14 cellular contexts compared by ENCODE assay signal in genomic region chr5:96597441-96598020, GRCh38.
DNase-seq lines count a peak whose midpoint lies in the region; ATAC-seq, FAIRE-seq and TF ChIP-seq lines count a peak whose summit lies in the region.
"Had no signal": no experiment of that assay in that cellular context is flagged by ENCODE, and none has a peak within 500 bp of the region (broad histone marks: within the 10 kb centered on the region; RNA-seq: fewer than 3 reads in every experiment).

No MANE protein-coding gene starts in this region.

- no peak overlapping the region for H3K18ac ChIP-seq in mesenchymal stem cell (ENCODE audit: low read depth in 1 of 2, low read length in 2 of 2)

- H2BK120ac ChIP-seq in mesenchymal stem cell (ENCODE audit: low read depth, low read length): no peak overlapping the region

- no peak overlapping the region for H2BK12ac ChIP-seq in mesenchymal stem cell (ENCODE audit: low read length in 2 of 2)

- WGBS in mesenchymal stem cell: 57% methylated on average over 4 of the region's 4 CpGs

- no peaks in the 10 kb centered on the region for H3K79me2 ChIP-seq in astrocyte (ENCODE audit: insufficient read depth, low read length)

- H3K14ac ChIP-seq in mesenchymal stem cell (ENCODE audit: low read length in 2 of 2): no peak overlapping the region

- no peak overlapping the region for H2AFZ ChIP-seq in astrocyte (ENCODE audit: low read depth, low read length)
- H2AFZ ChIP-seq in mesenchymal stem cell (ENCODE audit: low read depth, low read length): no peak overlapping the region

- no peak overlapping the region for H4K91ac ChIP-seq in mesenchymal stem cell (ENCODE audit: low read length)

- CTCF ChIA-PET in activated CD8-positive, alpha-beta memory T cell treated with anti-CD3 and anti-CD28 coated beads, Interleukin-2, amount 10 ng/mL, durations not matched to agents 7 days and 5 days (lab: Charles Lee): interaction anchor here (2.1 kb wide), 1 partner anchor 252 kb away, joined by 9 read pairs; no protein-coding TSS in a partner anchor

- H3K27ac ChIP-seq in astrocyte (ENCODE audit: low read depth, low read length) (no peak overlapping the region), mesenchymal stem cell (ENCODE audit: low read length, poor library complexity, severe bottlenecking) (no peak overlapping the region)
- H3K27ac ChIP-seq: C4-2B, colonic mucosa, psoas muscle, SJCRH30, VCaP had no signal

- no peaks in the 10 kb centered on the region for H4K20me1 ChIP-seq in astrocyte (ENCODE audit: insufficient read depth, low read length)

- no peaks in the 10 kb centered on the region for H3K9me3 Mint-ChIP-seq in activated CD8-positive, alpha-beta memory T cell treated with anti-CD3 and anti-CD28 coated beads, Interleukin-2, amount 10 ng/mL, durations not matched to agents 7 days and 5 days (ENCODE audit: low read depth)
- peaks cover 5% of the 10 kb centered on the region for H3K9me3 Mint-ChIP-seq in astrocyte (ENCODE audit: unreplicated experiment)

- no peak overlapping the region for H2BK15ac ChIP-seq in mesenchymal stem cell (ENCODE audit: low read depth, poor library complexity, severe bottlenecking)

- H3K36me3 Mint-ChIP-seq in activated CD8-positive, alpha-beta memory T cell treated with anti-CD3 and anti-CD28 coated beads, Interleukin-2, amount 10 ng/mL, durations not matched to agents 7 days and 5 days: no peaks in the 10 kb centered on the region
- H3K36me3 Mint-ChIP-seq in astrocyte (ENCODE audit: low read depth, unreplicated experiment): no peaks in the 10 kb centered on the region

- FAIRE-seq in HTR-8/SVneo (lab: Jason Lieb, UNC) (no peak), astrocyte (lab: Jason Lieb, UNC) (peak; percentile 68)

- H3K4me3 ChIP-seq in astrocyte (ENCODE audit: insufficient read depth, low read depth, low read length) (no peak overlapping the region), mesenchymal stem cell (ENCODE audit: insufficient read depth in 1 of 2, low read depth in 1 of 2, low read length in 2 of 2) (no peak overlapping the region), BE2C (ENCODE audit: low read depth, low read length) (no peak overlapping the region)
- H3K4me3 ChIP-seq: colonic mucosa, psoas muscle, SJCRH30 had no signal

- H3K4me1 ChIP-seq in astrocyte (ENCODE audit: insufficient read depth, low read length) (peaks cover 7% of the 10 kb centered on the region), mesenchymal stem cell (ENCODE audit: control insufficient read depth, insufficient read depth, low read depth, low read length) (no peaks in the 10 kb centered on the region), BE2C (no peaks in the 10 kb centered on the region)
- H3K4me1 ChIP-seq: colonic mucosa, psoas muscle, SJCRH30 had no signal

- H3K23ac ChIP-seq in mesenchymal stem cell (ENCODE audit: low read length in 2 of 2): no peak overlapping the region

- peaks cover 38% of the 10 kb centered on the region for H3K27me3 Mint-ChIP-seq in activated CD8-positive, alpha-beta memory T cell treated with anti-CD3 and anti-CD28 coated beads, Interleukin-2, amount 10 ng/mL, durations not matched to agents 7 days and 5 days
- H3K27me3 Mint-ChIP-seq in astrocyte (ENCODE audit: low read depth, unreplicated experiment): no peaks in the 10 kb centered on the region

- H3K79me1 ChIP-seq in mesenchymal stem cell (replicated peaks; ENCODE audit: low read length, poor library complexity, severe bottlenecking): no peaks in the 10 kb centered on the region

- no peak overlapping the region for H3K27ac Mint-ChIP-seq in activated CD8-positive, alpha-beta memory T cell treated with anti-CD3 and anti-CD28 coated beads, Interleukin-2, amount 10 ng/mL, durations not matched to agents 7 days and 5 days
- no peak overlapping the region for H3K27ac Mint-ChIP-seq in astrocyte (ENCODE audit: unreplicated experiment)

- H3K4me1 Mint-ChIP-seq in activated CD8-positive, alpha-beta memory T cell treated with anti-CD3 and anti-CD28 coated beads, Interleukin-2, amount 10 ng/mL, durations not matched to agents 7 days and 5 days: peaks cover 2% of the 10 kb centered on the region
- no peaks in the 10 kb centered on the region for H3K4me1 Mint-ChIP-seq in astrocyte (ENCODE audit: low read depth, unreplicated experiment)

- H3K9ac ChIP-seq in astrocyte (ENCODE audit: low read length): no peak overlapping the region
- H3K9ac ChIP-seq in mesenchymal stem cell (ENCODE audit: low read length): no peak overlapping the region

- no peak overlapping the region for H4K8ac ChIP-seq in mesenchymal stem cell (ENCODE audit: low read length)

- no peak overlapping the region for H3K4me3 Mint-ChIP-seq in activated CD8-positive, alpha-beta memory T cell treated with anti-CD3 and anti-CD28 coated beads, Interleukin-2, amount 10 ng/mL, durations not matched to agents 7 days and 5 days
- H3K4me3 Mint-ChIP-seq in astrocyte (ENCODE audit: unreplicated experiment): no peak overlapping the region

- H3K36me3 ChIP-seq in astrocyte (ENCODE audit: insufficient read depth, low read length) (no peaks in the 10 kb centered on the region), mesenchymal stem cell (ENCODE audit: control insufficient read depth in 1 of 2, insufficient read depth in 2 of 2, low read depth in 1 of 2, low read length in 2 of 2) (no peaks in the 10 kb centered on the region), BE2C (no peaks in the 10 kb centered on the region)
- H3K36me3 ChIP-seq: colonic mucosa, SJCRH30 had no signal

- DNase-seq in activated CD8-positive, alpha-beta memory T cell treated with anti-CD3 and anti-CD28 coated beads, Interleukin-2, amount 10 ng/mL, durations not matched to agents 7 days and 5 days: no peak
- no peak for DNase-seq in activated CD8-positive, alpha-beta memory T cell treated with anti-CD3 and anti-CD28 coated beads for 24 hours
- DNase-seq in HTR-8/SVneo (ENCODE audit: insufficient read length, low spot score) (peak; percentile 25), astrocyte (ENCODE audit: low read depth) (peak; percentile 77), mesenchymal stem cell (peak; percentile 37), BE2C (no peak), NCI-H128 (lab: John Stamatoyannopoulos, UW; ENCODE audit: unreplicated experiment) (no peak), activated gamma-delta T cell (lab: John Stamatoyannopoulos, UW) (no peak)
- DNase-seq: colonic mucosa, KG1, psoas muscle, SJCRH30 had no signal

- no peaks in the 10 kb centered on the region for H3K9me3 ChIP-seq in astrocyte (ENCODE audit: insufficient read depth, low read depth, low read length)
- no peaks in the 10 kb centered on the region for H3K9me3 ChIP-seq in mesenchymal stem cell (ENCODE audit: control insufficient read depth, low read length)
- no peaks in the 10 kb centered on the region for H3K9me3 ChIP-seq in BE2C
- H3K9me3 ChIP-seq: colonic mucosa, psoas muscle, SJCRH30 had no signal

- H3K4me2 ChIP-seq in astrocyte (ENCODE audit: low read length) (peak overlapping the region; percentile 58), mesenchymal stem cell (ENCODE audit: low read length, poor library complexity, severe bottlenecking) (no peak overlapping the region)

- no peaks in the 10 kb centered on the region for H3K27me3 ChIP-seq in astrocyte (ENCODE audit: insufficient read depth, low read length)
- no peaks in the 10 kb centered on the region for H3K27me3 ChIP-seq in mesenchymal stem cell (ENCODE audit: control insufficient read depth in 1 of 2, insufficient read depth in 1 of 2, low read length in 2 of 2)
- H3K27me3 ChIP-seq in BE2C: no peaks in the 10 kb centered on the region
- H3K27me3 ChIP-seq: colonic mucosa had no signal

- H2AK5ac ChIP-seq in mesenchymal stem cell (ENCODE audit: low read length, severe bottlenecking): no peak overlapping the region

- no peak overlapping the region for H2BK5ac ChIP-seq in mesenchymal stem cell (ENCODE audit: low read depth, low read length, poor library complexity, severe bottlenecking)

- no peak for TF ChIP-seq CTCF in astrocyte (IDR thresholded peaks at IDR 0.05; ENCODE audit: insufficient read depth, low read depth, low read length)
- no peak for TF ChIP-seq CTCF in BE2C (IDR thresholded peaks at IDR 0.05; ENCODE audit: low read depth, low read length)

- no peak overlapping the region for H3K4ac ChIP-seq in mesenchymal stem cell (ENCODE audit: low read depth in 1 of 2, low read length in 2 of 2)

- peak; percentile 51 for ATAC-seq in activated CD8-positive, alpha-beta memory T cell treated with anti-CD3 and anti-CD28 coated beads, Interleukin-2, amount 10 ng/mL, durations not matched to agents 7 days and 5 days
- ATAC-seq: psoas muscle had no signal

Comparison
In these comparisons a context has a peak if more than half of its experiments do, and no peak if none do; other contexts are left out.
1. DNase-seq: peak in HTR-8/SVneo (single experiment), astrocyte (single experiment) and mesenchymal stem cell (single experiment); none in activated CD8-positive, alpha-beta memory T cell treated with anti-CD3 and anti-CD28 coated beads, Interleukin-2, amount 10 ng/mL, durations not matched to agents 7 days and 5 days (single experiment), activated CD8-positive, alpha-beta memory T cell treated with anti-CD3 and anti-CD28 coated beads for 24 hours (single experiment), BE2C (single experiment), NCI-H128 (single experiment) and activated gamma-delta T cell (single experiment).